Comparison of ENCODE assay signal across 16 cellular contexts in genomic region chr1:63152572-63152971, GRCh38.
DNase-seq lines count a peak whose midpoint lies in the region; ATAC-seq and TF ChIP-seq lines count a peak whose summit lies in the region.
"Had no signal": no experiment of that assay in that cellular context is flagged by ENCODE, and none has a peak within 500 bp of the region (broad histone marks: within the 10 kb centered on the region; RNA-seq: fewer than 3 reads in every experiment).

No MANE protein-coding gene starts in this region.

- H3K36me3 Mint-ChIP-seq in MCF 10A (ENCODE audit: insufficient read depth, unreplicated experiment): no peaks in the 10 kb centered on the region
- H3K36me3 Mint-ChIP-seq: CD14-positive monocyte; CD8-positive, alpha-beta T cell had no signal

- POLR2A ChIA-PET in MCF 10A (lab: Yijun Ruan, JAX): no interaction called here

- DNase-seq in MCF 10A (ENCODE audit: unreplicated experiment) (peak; percentile 28), breast epithelium (ENCODE audit: low spot score in 2 of 2) (no peak), T1000 (lab: John Stamatoyannopoulos, UW) (peak; percentile 6), kidney tubule cell (ENCODE audit: low spot score) (peak; percentile 17), renal cortical epithelial cell (ENCODE audit: low read depth) (peak; percentile 73), NCI-H146 treated with DMSO at 0.1 percent for 48 hours (lab: John Stamatoyannopoulos, UW; ENCODE audit: unreplicated experiment) (no peak), foreskin fibroblast (no peak)
- DNase-seq: Caco-2; CD8-positive, alpha-beta T cell; DND-41; H9 had no signal

- intact Hi-C loops in MCF 10A (cut with micrococcal nuclease) (no loop called here), breast epithelium (cut with DNase I; ENCODE audit: low total_unique reads) (no loop called here)

- no peaks in the 10 kb centered on the region for H3K9me3 Mint-ChIP-seq in MCF 10A (ENCODE audit: unreplicated experiment)
- H3K9me3 Mint-ChIP-seq: CD14-positive monocyte; CD8-positive, alpha-beta T cell; GM23338; H9 had no signal

- no peaks in the 10 kb centered on the region for H3K9me3 ChIP-seq in breast epithelium
- H3K9me3 ChIP-seq: Caco-2 had no signal

- no peaks in the 10 kb centered on the region for H3K4me1 Mint-ChIP-seq in MCF 10A (ENCODE audit: insufficient read depth, unreplicated experiment)
- H3K4me1 Mint-ChIP-seq: CD14-positive monocyte had no signal

- no peak overlapping the region for H3K27ac ChIP-seq in breast epithelium
- H3K27ac ChIP-seq: 22Rv1 had no signal

- no peak overlapping the region for H3K27ac Mint-ChIP-seq in MCF 10A (ENCODE audit: low read depth, unreplicated experiment)
- H3K27ac Mint-ChIP-seq: CD8-positive, alpha-beta T cell; GM23338; H9 had no signal

- CTCF ChIA-PET in MCF 10A (lab: Yijun Ruan, JAX): interaction anchor here (0.7 to 1.3 kb wide), 2 partner anchors 12 to 78 kb away, joined by 3 to 4 read pairs; no protein-coding TSS in a partner anchor

- no peak for ATAC-seq in GM18870 (IDR thresholded peaks at IDR 0.05; ENCODE audit: unreplicated experiment)
- ATAC-seq: CD8-positive, alpha-beta T cell; GM23338; HepG2 had no signal

- H3K27me3 ChIP-seq in breast epithelium: no peaks in the 10 kb centered on the region

- no peak for TF ChIP-seq CTCF in MCF 10A (IDR thresholded peaks at IDR 0.05; ENCODE audit: unreplicated experiment)
- TF ChIP-seq CTCF in breast epithelium (IDR thresholded peaks at IDR 0.05): no peak
- TF ChIP-seq CTCF in foreskin fibroblast (IDR thresholded peaks at IDR 0.05; ENCODE audit: low read depth, low read length): no peak

- BruUV-seq in MCF 10A (replicated peaks; lab: Mats Ljungman, UMichigan): no TSS peak

- no peak overlapping the region for H3K4me3 Mint-ChIP-seq in MCF 10A (ENCODE audit: unreplicated experiment)
- H3K4me3 Mint-ChIP-seq: CD14-positive monocyte; CD8-positive, alpha-beta T cell; GM23338; H9 had no signal

- H3K27me3 Mint-ChIP-seq in MCF 10A (ENCODE audit: insufficient read depth, unreplicated experiment): peaks cover 62% of the 10 kb centered on the region

- no peak overlapping the region for H3K4me3 ChIP-seq in breast epithelium
- H3K4me3 ChIP-seq in foreskin fibroblast (ENCODE audit: low read depth in 1 of 2, low read length in 2 of 2): no peak overlapping the region
- H3K4me3 ChIP-seq: GM23338 had no signal

- H3K36me3 ChIP-seq in breast epithelium: no peaks in the 10 kb centered on the region

- TF ChIP-seq POLR2A in breast epithelium (IDR thresholded peaks at IDR 0.05): no peak

- H3K4me1 ChIP-seq in breast epithelium: no peaks in the 10 kb centered on the region
- H3K4me1 ChIP-seq: Caco-2 had no signal

Comparison
In these comparisons a context has a peak if more than half of its experiments do, and no peak if none do; other contexts are left out.
1. DNase-seq: peak in MCF 10A (single experiment), T1000 (single experiment), kidney tubule cell (single experiment) and renal cortical epithelial cell (single experiment); none in breast epithelium (0 of 2), NCI-H146 treated with DMSO at 0.1 percent for 48 hours (single experiment) and foreskin fibroblast (0 of 2).